Comparison of ENCODE assay signal across 1 cellular context in the genomic region with DNA sequence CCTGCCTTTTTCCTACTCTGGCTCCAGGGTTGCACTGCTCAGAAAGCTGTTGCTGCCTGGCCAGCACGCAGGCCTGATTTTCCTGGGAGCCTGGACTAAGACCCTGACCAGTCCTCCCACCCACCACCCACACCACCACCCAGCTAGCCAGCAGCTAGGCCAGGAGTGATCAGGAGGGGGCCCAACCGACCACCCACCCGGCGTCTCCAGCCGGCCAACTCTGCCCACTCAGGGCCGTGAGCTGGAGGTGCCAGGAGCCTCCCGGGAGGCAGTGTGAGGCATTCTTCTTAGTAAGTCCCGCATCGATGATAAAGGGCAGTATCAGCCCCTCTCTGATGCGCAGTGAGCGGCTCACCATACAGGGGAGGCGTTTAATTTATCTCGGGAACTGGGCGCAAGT. TPM values are rescaled to one million over a fixed set of nuclear protein-coding genes. Genes with fewer than 3 reads are reported as not detected.
"Had no signal": no experiment of that assay in that cellular context is flagged by ENCODE, and none has a peak within 500 bp of the region (broad histone marks: within the 10 kb centered on the region; RNA-seq: fewer than 3 reads in every experiment).

No MANE protein-coding gene starts in this region.

RNA-seq across cellular contexts. Expression of a gene that starts 8.7 kb away (rescaled TPM):
- total RNA-seq: PC-3 had no signal
